In the genomic region with DNA sequence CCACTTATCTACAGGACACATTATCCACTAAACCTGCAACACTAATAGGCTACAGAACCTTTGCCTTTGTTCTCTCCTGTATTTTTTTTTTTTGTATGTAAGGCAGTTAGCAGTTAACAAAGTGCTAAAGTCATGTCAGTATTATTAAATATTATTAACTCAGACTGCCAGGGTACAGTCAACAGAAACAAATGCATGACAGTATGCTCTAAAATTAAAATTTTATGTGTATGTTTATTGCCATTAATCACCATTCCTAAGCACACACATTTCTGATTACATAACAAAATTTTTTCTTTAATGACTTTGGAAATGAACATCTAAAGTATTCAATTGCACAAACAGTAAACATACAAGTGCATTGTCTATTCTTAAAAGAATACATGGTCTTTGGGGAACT, we compare ENCODE assay signal across 16 cellular contexts. TPM values are rescaled to one million over a fixed set of nuclear protein-coding genes. Genes with fewer than 3 reads are reported as not detected.
DNase-seq lines count a peak whose midpoint lies in the region; ATAC-seq and TF ChIP-seq lines count a peak whose summit lies in the region.
"Had no signal": no experiment of that assay in that cellular context is flagged by ENCODE, and none has a peak within 500 bp of the region (broad histone marks: within the 10 kb centered on the region; RNA-seq: fewer than 3 reads in every experiment).

No MANE protein-coding gene starts in this region.

- no peaks in the 10 kb centered on the region for H3K9me3 Mint-ChIP-seq in activated CD8-positive, alpha-beta T cell treated with anti-CD3 and anti-CD28 coated beads, Interleukin-2, amount 10 ng/mL, durations not matched to agents 7 days and 5 days (ENCODE audit: insufficient read depth)
- no peaks in the 10 kb centered on the region for H3K9me3 Mint-ChIP-seq in activated CD8-positive, alpha-beta T cell treated with anti-CD3 and anti-CD28 coated beads for 36 hours
- no peaks in the 10 kb centered on the region for H3K9me3 Mint-ChIP-seq in progenitor cell of endocrine pancreas (ENCODE audit: low read depth)
- H3K9me3 Mint-ChIP-seq: CD4-positive, alpha-beta T cell had no signal

- no peak overlapping the region for H3K9ac ChIP-seq in SK-N-MC (ENCODE audit: insufficient read length)

- POLR2A ChIA-PET in activated CD8-positive, alpha-beta T cell treated with anti-CD3 and anti-CD28 coated beads, Interleukin-2, amount 10 ng/mL, durations not matched to agents 7 days and 5 days (lab: Charles Lee) = no interaction called here
- POLR2A ChIA-PET in activated CD8-positive, alpha-beta T cell treated with anti-CD3 and anti-CD28 coated beads for 36 hours (lab: Charles Lee) = no interaction called here

- peaks cover 15% of the 10 kb centered on the region for H3K36me3 Mint-ChIP-seq in activated CD8-positive, alpha-beta T cell treated with anti-CD3 and anti-CD28 coated beads, Interleukin-2, amount 10 ng/mL, durations not matched to agents 7 days and 5 days (ENCODE audit: low read depth)
- H3K36me3 Mint-ChIP-seq in activated CD8-positive, alpha-beta T cell treated with anti-CD3 and anti-CD28 coated beads for 36 hours (ENCODE audit: low read depth) = peaks cover 18% of the 10 kb centered on the region
- peaks cover 13% of the 10 kb centered on the region for H3K36me3 Mint-ChIP-seq in progenitor cell of endocrine pancreas (ENCODE audit: insufficient read depth)

- peak overlapping the region; percentile 7 for H3K27ac Mint-ChIP-seq in activated CD8-positive, alpha-beta T cell treated with anti-CD3 and anti-CD28 coated beads, Interleukin-2, amount 10 ng/mL, durations not matched to agents 7 days and 5 days
- H3K27ac Mint-ChIP-seq in activated CD8-positive, alpha-beta T cell treated with anti-CD3 and anti-CD28 coated beads for 36 hours = no peak overlapping the region
- H3K27ac Mint-ChIP-seq in progenitor cell of endocrine pancreas = peak overlapping the region; percentile 8
- H3K27ac Mint-ChIP-seq: B cell; CD4-positive, alpha-beta T cell had no signal

- H3K4me3 Mint-ChIP-seq in activated CD8-positive, alpha-beta T cell treated with anti-CD3 and anti-CD28 coated beads, Interleukin-2, amount 10 ng/mL, durations not matched to agents 7 days and 5 days = no peak overlapping the region
- H3K4me3 Mint-ChIP-seq in activated CD8-positive, alpha-beta T cell treated with anti-CD3 and anti-CD28 coated beads for 36 hours = no peak overlapping the region
- H3K4me3 Mint-ChIP-seq in progenitor cell of endocrine pancreas (ENCODE audit: low read depth) = no peak overlapping the region
- H3K4me3 Mint-ChIP-seq: B cell; CD4-positive, alpha-beta T cell had no signal

- intact Hi-C loops in activated CD8-positive, alpha-beta T cell treated with anti-CD3 and anti-CD28 coated beads for 36 hours (cut with micrococcal nuclease) = no loop called here

- H3K36me3 ChIP-seq in SK-N-MC (ENCODE audit: insufficient read depth, low read length) = peaks cover 33% of the 10 kb centered on the region

- H3K9me3 ChIP-seq in SK-N-MC (ENCODE audit: low read depth, low read length) = no peaks in the 10 kb centered on the region

- H3K4me3 ChIP-seq in SK-N-MC = no peak overlapping the region

- CTCF ChIA-PET in activated CD8-positive, alpha-beta T cell treated with anti-CD3 and anti-CD28 coated beads, Interleukin-2, amount 10 ng/mL, durations not matched to agents 7 days and 5 days (lab: Charles Lee) = no interaction called here
- CTCF ChIA-PET in activated CD8-positive, alpha-beta T cell treated with anti-CD3 and anti-CD28 coated beads for 36 hours (lab: Charles Lee) = no interaction called here

- no peaks in the 10 kb centered on the region for H3K27me3 Mint-ChIP-seq in activated CD8-positive, alpha-beta T cell treated with anti-CD3 and anti-CD28 coated beads, Interleukin-2, amount 10 ng/mL, durations not matched to agents 7 days and 5 days (ENCODE audit: low read depth)
- H3K27me3 Mint-ChIP-seq in activated CD8-positive, alpha-beta T cell treated with anti-CD3 and anti-CD28 coated beads for 36 hours = no peaks in the 10 kb centered on the region
- no peaks in the 10 kb centered on the region for H3K27me3 Mint-ChIP-seq in progenitor cell of endocrine pancreas
- H3K27me3 Mint-ChIP-seq: B cell; CD4-positive, alpha-beta T cell had no signal

- H3K4me1 Mint-ChIP-seq in activated CD8-positive, alpha-beta T cell treated with anti-CD3 and anti-CD28 coated beads, Interleukin-2, amount 10 ng/mL, durations not matched to agents 7 days and 5 days (ENCODE audit: low read depth) = peaks cover 5% of the 10 kb centered on the region
- peaks cover 4% of the 10 kb centered on the region for H3K4me1 Mint-ChIP-seq in activated CD8-positive, alpha-beta T cell treated with anti-CD3 and anti-CD28 coated beads for 36 hours (ENCODE audit: low read depth)
- H3K4me1 Mint-ChIP-seq in progenitor cell of endocrine pancreas (ENCODE audit: low read depth) = peaks cover 8% of the 10 kb centered on the region

- 0 out of 2 replicates have a peak overlapping the region, but pooled peaks have one; percentile 13 for H3K27ac ChIP-seq in SK-N-MC

- no peak for DNase-seq in activated CD8-positive, alpha-beta T cell treated with anti-CD3 and anti-CD28 coated beads, Interleukin-2, amount 10 ng/mL, durations not matched to agents 7 days and 5 days
- no peak for DNase-seq in activated CD8-positive, alpha-beta T cell treated with anti-CD3 and anti-CD28 coated beads for 36 hours
- DNase-seq in GM04503 (ENCODE audit: low read depth) = peak; percentile 21
- no peak for DNase-seq in SK-N-MC (ENCODE audit: low read depth, low spot score)
- no peak for DNase-seq in progenitor cell of endocrine pancreas (ENCODE audit: low spot score, unreplicated experiment)
- DNase-seq in iPS-NIHi11 (ENCODE audit: low spot score) = no peak
- DNase-seq: 8988T; ACHN; C1 segment of cervical spinal cord; Calu3; CD4-positive, alpha-beta T cell; DMS79; EL had no signal

- no peak for ATAC-seq in activated CD8-positive, alpha-beta T cell treated with anti-CD3 and anti-CD28 coated beads, Interleukin-2, amount 10 ng/mL, durations not matched to agents 7 days and 5 days
- no peak for ATAC-seq in activated CD8-positive, alpha-beta T cell treated with anti-CD3 and anti-CD28 coated beads for 36 hours
- ATAC-seq in HG02840 (IDR thresholded peaks at IDR 0.05; ENCODE audit: low FRiP score, unreplicated experiment) (no peak), HG02798 (IDR thresholded peaks at IDR 0.05; ENCODE audit: poor library complexity, unreplicated experiment) (no peak)

- no peak for TF ChIP-seq CTCF in activated CD8-positive, alpha-beta T cell treated with anti-CD3 and anti-CD28 coated beads for 36 hours (IDR thresholded peaks at IDR 0.05)
- no peak for TF ChIP-seq CTCF in progenitor cell of endocrine pancreas (IDR thresholded peaks at IDR 0.05; ENCODE audit: unreplicated experiment)

RNA-seq across cellular contexts. Expression of a gene that starts 41.7 kb away (rescaled TPM):
- 10 to 100 TPM; 18.6 to 19.8 TPM for total RNA-seq in activated CD8-positive, alpha-beta T cell treated with anti-CD3 and anti-CD28 coated beads, Interleukin-2, amount 10 ng/mL, durations not matched to agents 7 days and 5 days
- total RNA-seq in activated CD8-positive, alpha-beta T cell treated with anti-CD3 and anti-CD28 coated beads for 36 hours = 10 to 100 TPM; 26.6 to 28.0 TPM
- 22.8 and 23.7 TPM in 2 replicates for total RNA-seq in progenitor cell of endocrine pancreas
